ENCODE assay signal across 1 cellular context in the genomic region with DNA sequence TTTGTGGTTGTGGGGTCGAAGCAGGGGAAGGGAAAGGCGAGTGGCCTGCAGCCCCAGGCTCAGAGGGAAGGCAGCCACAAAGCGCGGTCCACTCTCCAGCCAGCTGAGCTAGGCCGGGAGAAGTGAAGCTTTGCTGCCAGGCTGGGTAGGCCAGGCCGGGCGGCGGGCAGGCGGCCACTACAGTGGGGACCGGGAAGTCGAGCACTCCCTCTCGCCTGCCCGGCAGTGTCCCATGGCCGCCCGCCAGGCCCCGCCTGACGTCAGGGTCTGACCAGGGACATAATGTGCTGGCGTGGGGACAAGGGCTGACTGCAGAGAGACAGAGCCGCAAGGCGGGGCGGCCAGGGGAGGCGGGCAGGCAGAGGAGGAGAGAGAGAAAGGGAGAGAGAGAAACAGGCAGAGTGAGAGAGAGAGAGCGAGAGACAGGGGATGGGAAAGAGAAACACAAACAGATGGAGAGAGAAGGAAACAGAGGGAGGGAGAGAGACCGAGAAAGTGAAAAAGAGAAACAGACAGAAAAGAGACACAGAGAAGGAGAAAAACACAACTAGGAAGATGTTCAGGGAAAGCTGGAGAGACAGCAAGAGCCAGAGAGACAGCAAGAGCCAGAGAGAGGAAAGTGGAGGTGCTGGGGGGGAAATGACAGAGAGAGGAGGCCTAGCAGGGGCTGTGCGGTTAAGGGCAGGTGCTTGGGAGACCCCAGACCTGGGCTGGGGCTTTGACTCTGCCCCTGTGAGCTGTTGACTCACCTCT.
A peak's percentile ranks its signal among the peaks of the same experiment; 100 is the strongest.
TF ChIP-seq lines count a peak whose summit lies in the region.

No MANE protein-coding gene starts in this region.

TF ChIP-seq in K562, 482 proteins besides CTCF, POLR2A, EP300 and RAD21 (continued from another document):
- TF ChIP-seq LARP7 (IDR thresholded peaks at IDR 0.05) (peak; percentile 72; the same call in 1 of the 2 replicates), ZNF696 (CRISPR knock-in tag; conservative IDR thresholded peaks at IDR 0.05) (no peak), ATF7 (IDR thresholded peaks at IDR 0.05) (peak; percentile 17; the same call in 1 of the 2 replicates), KAT7 (CRISPR knock-in tag; IDR thresholded peaks at IDR 0.05; ENCODE audit: borderline replicate concordance) (no peak), NR2C2 (CRISPR knock-in tag; IDR thresholded peaks at IDR 0.05) (no peak), NR2C2 (tag; IDR thresholded peaks at IDR 0.05) (no peak), MXI1 (IDR thresholded peaks at IDR 0.05; ENCODE audit: low read depth, low read length) (no peak), NFIC (IDR thresholded peaks at IDR 0.05) (peak; percentile 43), HNRNPH1 (optimal IDR thresholded peaks at IDR 0.05; ENCODE audit: low read depth, low read length) (no peak), FOXK2 (conservative IDR thresholded peaks at IDR 0.05 in 1 of 2, IDR thresholded peaks at IDR 0.05 in 1 of 2; ENCODE audit: low read depth in 2 of 2) (0 out of 4 replicates have a peak, but pooled peaks have one; percentile 17 to 26), MCM3 (IDR thresholded peaks at IDR 0.05) (0 out of 2 replicates have a peak, but pooled peaks have one; percentile 41), HDGF (IDR thresholded peaks at IDR 0.05) (0 out of 2 replicates have a peak, but pooled peaks have one; percentile 52), PHB2 (IDR thresholded peaks at IDR 0.05; ENCODE audit: low read depth) (peak; percentile 15; the same call in 1 of the 2 replicates)
- TF ChIP-seq, protein P1, sequence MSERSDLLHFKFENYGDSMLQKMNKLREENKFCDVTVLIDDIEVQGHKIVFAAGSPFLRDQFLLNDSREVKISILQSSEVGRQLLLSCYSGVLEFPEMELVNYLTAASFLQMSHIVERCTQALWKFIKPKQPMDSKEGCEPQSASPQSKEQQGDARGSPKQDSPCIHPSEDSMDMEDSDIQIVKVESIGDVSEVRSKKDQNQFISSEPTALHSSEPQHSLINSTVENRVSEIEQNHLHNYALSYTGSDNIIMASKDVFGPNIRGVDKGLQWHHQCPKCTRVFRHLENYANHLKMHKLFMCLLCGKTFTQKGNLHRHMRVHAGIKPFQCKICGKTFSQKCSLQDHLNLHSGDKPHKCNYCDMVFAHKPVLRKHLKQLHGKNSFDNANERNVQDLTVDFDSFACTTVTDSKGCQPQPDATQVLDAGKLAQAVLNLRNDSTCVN (CRISPR knock-in tag; IDR thresholded peaks at IDR 0.05): 0 out of 2 replicates have a peak, but pooled peaks have one; percentile 33
- TF ChIP-seq, protein P2, sequence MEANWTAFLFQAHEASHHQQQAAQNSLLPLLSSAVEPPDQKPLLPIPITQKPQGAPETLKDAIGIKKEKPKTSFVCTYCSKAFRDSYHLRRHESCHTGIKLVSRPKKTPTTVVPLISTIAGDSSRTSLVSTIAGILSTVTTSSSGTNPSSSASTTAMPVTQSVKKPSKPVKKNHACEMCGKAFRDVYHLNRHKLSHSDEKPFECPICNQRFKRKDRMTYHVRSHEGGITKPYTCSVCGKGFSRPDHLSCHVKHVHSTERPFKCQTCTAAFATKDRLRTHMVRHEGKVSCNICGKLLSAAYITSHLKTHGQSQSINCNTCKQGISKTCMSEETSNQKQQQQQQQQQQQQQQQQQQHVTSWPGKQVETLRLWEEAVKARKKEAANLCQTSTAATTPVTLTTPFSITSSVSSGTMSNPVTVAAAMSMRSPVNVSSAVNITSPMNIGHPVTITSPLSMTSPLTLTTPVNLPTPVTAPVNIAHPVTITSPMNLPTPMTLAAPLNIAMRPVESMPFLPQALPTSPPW (CRISPR knock-in tag; IDR thresholded peaks at IDR 0.05): peak; percentile 47
- TF ChIP-seq, protein P3, sequence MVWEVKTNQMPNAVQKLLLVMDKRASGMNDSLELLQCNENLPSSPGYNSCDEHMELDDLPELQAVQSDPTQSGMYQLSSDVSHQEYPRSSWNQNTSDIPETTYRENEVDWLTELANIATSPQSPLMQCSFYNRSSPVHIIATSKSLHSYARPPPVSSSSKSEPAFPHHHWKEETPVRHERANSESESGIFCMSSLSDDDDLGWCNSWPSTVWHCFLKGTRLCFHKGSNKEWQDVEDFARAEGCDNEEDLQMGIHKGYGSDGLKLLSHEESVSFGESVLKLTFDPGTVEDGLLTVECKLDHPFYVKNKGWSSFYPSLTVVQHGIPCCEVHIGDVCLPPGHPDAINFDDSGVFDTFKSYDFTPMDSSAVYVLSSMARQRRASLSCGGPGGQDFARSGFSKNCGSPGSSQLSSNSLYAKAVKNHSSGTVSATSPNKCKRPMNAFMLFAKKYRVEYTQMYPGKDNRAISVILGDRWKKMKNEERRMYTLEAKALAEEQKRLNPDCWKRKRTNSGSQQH (CRISPR knock-in tag; IDR thresholded peaks at IDR 0.05): 0 out of 2 replicates have a peak, but pooled peaks have one; percentile 27
- TF ChIP-seq, protein P4, sequence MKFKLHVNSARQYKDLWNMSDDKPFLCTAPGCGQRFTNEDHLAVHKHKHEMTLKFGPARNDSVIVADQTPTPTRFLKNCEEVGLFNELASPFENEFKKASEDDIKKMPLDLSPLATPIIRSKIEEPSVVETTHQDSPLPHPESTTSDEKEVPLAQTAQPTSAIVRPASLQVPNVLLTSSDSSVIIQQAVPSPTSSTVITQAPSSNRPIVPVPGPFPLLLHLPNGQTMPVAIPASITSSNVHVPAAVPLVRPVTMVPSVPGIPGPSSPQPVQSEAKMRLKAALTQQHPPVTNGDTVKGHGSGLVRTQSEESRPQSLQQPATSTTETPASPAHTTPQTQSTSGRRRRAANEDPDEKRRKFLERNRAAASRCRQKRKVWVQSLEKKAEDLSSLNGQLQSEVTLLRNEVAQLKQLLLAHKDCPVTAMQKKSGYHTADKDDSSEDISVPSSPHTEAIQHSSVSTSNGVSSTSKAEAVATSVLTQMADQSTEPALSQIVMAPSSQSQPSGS (CRISPR knock-in tag; IDR thresholded peaks at IDR 0.05): no peak
